ENCODE assay signal across 1 cellular context in genomic region chr18:50629148-50629631, GRCh38.
TF ChIP-seq lines count a peak whose summit lies in the region.

No MANE protein-coding gene starts in this region.

TF ChIP-seq in HEK293, 187 proteins besides CTCF, POLR2A, EP300 and RAD21 (continued from another document and continues in another):
- TF ChIP-seq PATZ1 (tag by site-specific recombination; IDR thresholded peaks at IDR 0.05) = peak; percentile 49; the same call in 1 of the 2 replicates
- peak; percentile 58 for TF ChIP-seq ZBTB11 (tag by site-specific recombination; conservative IDR thresholded peaks at IDR 0.05; ENCODE audit: low read depth)
- TF ChIP-seq GLIS1 (tag by site-specific recombination; IDR thresholded peaks at IDR 0.05) = peak; percentile 99
- TF ChIP-seq TSHZ1 (tag by site-specific recombination; IDR thresholded peaks at IDR 0.05; ENCODE audit: borderline replicate concordance) = peak; percentile 98
- no peak for TF ChIP-seq HOXD13 (CRISPR knock-in tag; IDR thresholded peaks at IDR 0.05; ENCODE audit: borderline replicate concordance)
- TF ChIP-seq IKZF3 (tag by site-specific recombination; IDR thresholded peaks at IDR 0.05) = peak; percentile 92
- peak; percentile 89 for TF ChIP-seq ZNF18 (tag by site-specific recombination; IDR thresholded peaks at IDR 0.05)
- TF ChIP-seq ZNF146 (tag by site-specific recombination; IDR thresholded peaks at IDR 0.05) = peak; percentile 43; the same call in 1 of the 2 replicates
- TF ChIP-seq ZNF596 (tag by site-specific recombination; IDR thresholded peaks at IDR 0.05) = peak; percentile 77
- TF ChIP-seq ZNF514 (tag by site-specific recombination; IDR thresholded peaks at IDR 0.05) = no peak
- TF ChIP-seq ZNF664 (tag by site-specific recombination; IDR thresholded peaks at IDR 0.05) = peak; percentile 99
- 0 out of 2 replicates have a peak, but pooled peaks have one; percentile 60 for TF ChIP-seq ZNF239 (tag by site-specific recombination; IDR thresholded peaks at IDR 0.05)
- TF ChIP-seq ZNF248 (tag by site-specific recombination; IDR thresholded peaks at IDR 0.05) = no peak
- TF ChIP-seq ZEB2 (tag by site-specific recombination; IDR thresholded peaks at IDR 0.05) = peak; percentile 99
- TF ChIP-seq PRDM1 (tag by site-specific recombination; IDR thresholded peaks at IDR 0.05) = peak; percentile 23; the same call in 1 of the 2 replicates
- no peak for TF ChIP-seq HOXC10 (CRISPR knock-in tag; IDR thresholded peaks at IDR 0.05)
- TF ChIP-seq SP7 (tag by site-specific recombination; IDR thresholded peaks at IDR 0.05) = peak; percentile 95
- TF ChIP-seq ZNF837 (tag by site-specific recombination; IDR thresholded peaks at IDR 0.05) = peak; percentile 35; the same call in 1 of the 2 replicates
- TF ChIP-seq ZBTB44 (tag by site-specific recombination; IDR thresholded peaks at IDR 0.05) = peak; percentile 97
- TF ChIP-seq ZNF423 (tag by site-specific recombination; IDR thresholded peaks at IDR 0.05) = peak; percentile 96
- no peak for TF ChIP-seq ZNF585B (tag by site-specific recombination; IDR thresholded peaks at IDR 0.05)
- peak; percentile 71; the same call in 1 of the 2 replicates for TF ChIP-seq KLF10 (tag by site-specific recombination; IDR thresholded peaks at IDR 0.05)
- peak; percentile 78 for TF ChIP-seq PRDM10 (tag by site-specific recombination; IDR thresholded peaks at IDR 0.05)
- no peak for TF ChIP-seq ZNF354C (tag by site-specific recombination; IDR thresholded peaks at IDR 0.05; ENCODE audit: borderline replicate concordance, low read depth)
- TF ChIP-seq TCF7L2 (IDR thresholded peaks at IDR 0.05; ENCODE audit: borderline replicate concordance, low read depth, low read length) = 0 out of 2 replicates have a peak, but pooled peaks have one; percentile 14
- TF ChIP-seq ZNF660 (tag by site-specific recombination; IDR thresholded peaks at IDR 0.05) = peak; percentile 93
- peak; percentile 100 for TF ChIP-seq OSR2 (tag by site-specific recombination; IDR thresholded peaks at IDR 0.05)
- TF ChIP-seq ZFP37 (tag by site-specific recombination; IDR thresholded peaks at IDR 0.05) = no peak
- TF ChIP-seq ZNF692 (tag by site-specific recombination; IDR thresholded peaks at IDR 0.05) = peak; percentile 85
- TF ChIP-seq PRDM4 (tag by site-specific recombination; IDR thresholded peaks at IDR 0.05) = peak; percentile 99
- peak; percentile 49; the same call in 1 of the 2 replicates for TF ChIP-seq ZNF513 (tag by site-specific recombination; IDR thresholded peaks at IDR 0.05)
- TF ChIP-seq ZNF580 (tag by site-specific recombination; IDR thresholded peaks at IDR 0.05) = peak; percentile 97
- peak; percentile 88 for TF ChIP-seq ZNF792 (tag by site-specific recombination; IDR thresholded peaks at IDR 0.05)
- peak; percentile 69; the same call in 1 of the 2 replicates for TF ChIP-seq ZNF610 (tag by site-specific recombination; IDR thresholded peaks at IDR 0.05; ENCODE audit: borderline replicate concordance)
